Comparison of ENCODE assay signal across 12 cellular contexts in the genomic region with DNA sequence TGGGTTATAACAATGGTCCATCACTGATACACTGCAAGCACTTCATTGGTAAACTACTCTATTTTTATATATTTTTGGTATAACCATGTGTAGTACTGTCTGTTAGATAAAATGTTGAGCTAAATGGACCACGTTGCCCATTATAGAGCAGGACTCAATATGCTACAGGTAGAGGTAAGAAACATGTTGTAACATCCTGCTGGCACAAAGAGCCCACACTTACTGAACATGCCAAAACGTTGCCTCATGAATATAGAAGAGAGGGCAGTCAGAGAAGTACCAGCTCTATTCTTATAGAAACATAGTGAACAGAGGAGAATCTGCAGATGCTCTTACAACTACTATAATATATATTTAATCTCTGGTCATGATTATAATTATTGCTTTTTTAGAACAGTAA.
"Had no signal": no experiment of that assay in that cellular context is flagged by ENCODE, and none has a peak within 500 bp of the region (broad histone marks: within the 10 kb centered on the region; RNA-seq: fewer than 3 reads in every experiment).

No MANE protein-coding gene starts in this region.

- DNase-seq: activated CD4-positive, alpha-beta T cell treated with anti-CD3 and anti-CD28 coated beads, Interleukin-2, amount 50 U/mL, for 1 hour; activated naive CD4-positive, alpha-beta T cell treated with anti-CD3 and anti-CD28 coated beads, Interleukin-2, amount 10 ng/mL, durations not matched to agents 7 days and 5 days; activated T-cell treated with anti-CD3 and anti-CD28 coated beads for 4 hours; cortex of kidney; effector CD8-positive, alpha-beta T cell; left colon; stomach; T-helper 17 cell had no signal

- H3K9me3 Mint-ChIP-seq: activated naive CD4-positive, alpha-beta T cell treated with anti-CD3 and anti-CD28 coated beads, Interleukin-2, amount 10 ng/mL, durations not matched to agents 7 days and 5 days; activated T-helper 17 cell treated with anti-CD3 and anti-CD28 coated beads, Interleukin-2, amount 50 U/mL, for 72 hours; central memory CD8-positive, alpha-beta T cell had no signal

- ATAC-seq: left colon, T-helper 17 cell had no signal

- H3K36me3 ChIP-seq: stomach had no signal

- H3K9me3 ChIP-seq: stomach had no signal

- H3K27ac ChIP-seq: stomach had no signal

- H3K4me1 ChIP-seq: stomach had no signal

- H3K4me1 Mint-ChIP-seq: activated naive CD4-positive, alpha-beta T cell treated with anti-CD3 and anti-CD28 coated beads, Interleukin-2, amount 10 ng/mL, durations not matched to agents 7 days and 5 days; central memory CD8-positive, alpha-beta T cell; T-helper 17 cell had no signal

- H3K36me3 Mint-ChIP-seq: activated naive CD4-positive, alpha-beta T cell treated with anti-CD3 and anti-CD28 coated beads, Interleukin-2, amount 10 ng/mL, durations not matched to agents 7 days and 5 days had no signal

- H3K27me3 ChIP-seq: stomach had no signal

- H3K4me3 Mint-ChIP-seq: activated naive CD4-positive, alpha-beta T cell treated with anti-CD3 and anti-CD28 coated beads, Interleukin-2, amount 10 ng/mL, durations not matched to agents 7 days and 5 days; activated T-helper 17 cell treated with anti-CD3 and anti-CD28 coated beads, Interleukin-2, amount 50 U/mL, for 72 hours; central memory CD8-positive, alpha-beta T cell; nephron; T-helper 17 cell had no signal

- H3K4me3 ChIP-seq: skin epidermis, stomach had no signal

- H3K27ac Mint-ChIP-seq: activated naive CD4-positive, alpha-beta T cell treated with anti-CD3 and anti-CD28 coated beads, Interleukin-2, amount 10 ng/mL, durations not matched to agents 7 days and 5 days; activated T-helper 17 cell treated with anti-CD3 and anti-CD28 coated beads, Interleukin-2, amount 50 U/mL, for 72 hours; nephron; T-helper 17 cell had no signal
